Comparison of ENCODE assay signal across 8 cellular contexts in the genomic region with DNA sequence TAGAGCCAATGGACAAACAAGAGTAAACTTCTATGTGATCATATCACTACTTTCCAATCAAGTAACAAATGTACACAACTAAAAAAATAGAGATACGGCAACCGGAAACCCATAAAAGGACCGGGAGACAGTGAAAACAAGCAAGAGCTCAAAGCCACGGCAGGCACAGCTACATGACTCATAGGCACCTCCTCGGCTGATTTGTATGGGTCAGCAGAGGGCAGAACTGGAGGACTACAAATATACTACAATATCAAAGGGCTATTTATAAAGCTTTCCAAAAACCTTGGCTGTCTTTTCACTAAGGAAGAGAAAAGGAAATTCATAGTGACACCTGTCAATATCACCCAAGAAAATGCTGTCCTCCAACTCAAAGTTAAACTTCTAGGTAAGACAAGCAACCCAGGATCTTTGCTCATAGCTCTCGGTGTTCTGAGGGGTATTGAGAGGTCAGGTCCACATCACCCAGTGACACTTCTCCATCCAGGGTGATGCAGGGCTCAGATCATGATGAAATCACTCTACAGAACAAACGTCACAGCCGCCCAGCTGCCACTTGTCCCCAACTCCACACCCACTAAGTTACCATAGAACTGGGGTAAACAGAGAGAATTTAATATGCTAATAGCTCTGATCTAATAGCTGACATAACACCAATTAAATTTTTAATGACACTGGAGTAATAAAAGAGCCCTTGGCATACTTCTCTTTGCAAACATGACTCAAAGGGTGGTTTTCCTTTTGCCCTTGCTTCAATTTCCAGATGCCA. TPM values are rescaled to one million over a fixed set of nuclear protein-coding genes. Genes with fewer than 3 reads are reported as not detected.
DNase-seq lines count a peak whose midpoint lies in the region; ATAC-seq and TF ChIP-seq lines count a peak whose summit lies in the region.

No MANE protein-coding gene starts in this region.

- DNase-seq in Ammon's horn (ENCODE audit: low spot score) (peak; percentile 81), HT-29 (ENCODE audit: low spot score) (peak; percentile 96), T-helper 17 cell (no peak), fibroblast of gingiva (ENCODE audit: low read depth) (peak; percentile 73), KBM-7 (no peak)

- ATAC-seq in T-helper 17 cell (peak; percentile 80), HG02642 (IDR thresholded peaks at IDR 0.05; ENCODE audit: poor library complexity, unreplicated experiment) (no peak), GM19397 (IDR thresholded peaks at IDR 0.05; ENCODE audit: unreplicated experiment) (no peak)

- H3K9me3 Mint-ChIP-seq in nephron: peaks cover 3% of the 10 kb centered on the region

- no peaks in the 10 kb centered on the region for H3K27me3 Mint-ChIP-seq in T-helper 17 cell
- H3K27me3 Mint-ChIP-seq in nephron (ENCODE audit: low read depth): no peaks in the 10 kb centered on the region

- H3K36me3 Mint-ChIP-seq in T-helper 17 cell (ENCODE audit: low read depth) (peaks cover 8% of the 10 kb centered on the region), nephron (ENCODE audit: low read depth) (peaks cover 45% of the 10 kb centered on the region)

- H3K4me1 Mint-ChIP-seq in T-helper 17 cell: peaks cover 57% of the 10 kb centered on the region
- H3K4me1 Mint-ChIP-seq in nephron: peaks cover 7% of the 10 kb centered on the region

- TF ChIP-seq CTCF in nephron (IDR thresholded peaks at IDR 0.05; ENCODE audit: unreplicated experiment in 3 of 3): no peak

- peak overlapping the region; percentile 82 for H3K27ac Mint-ChIP-seq in T-helper 17 cell
- H3K27ac Mint-ChIP-seq in nephron: peak overlapping the region in 2 of 3 experiments; percentile 12 to 22

- H3K4me3 Mint-ChIP-seq in T-helper 17 cell (peak overlapping the region; percentile 70), nephron (no peak overlapping the region)

- no peaks in the 10 kb centered on the region for H3K9me3 ChIP-seq in T-helper 17 cell (ENCODE audit: control insufficient read depth, low read length, poor library complexity, severe bottlenecking)

- in situ Hi-C loops in KBM-7 (cut with MboI; ENCODE audit: low pct_unique_long_range_greater_than_20kb, low sequenced_read_pairs): no loop called here

RNA-seq across cellular contexts. Expression of a gene that starts 41.3 kb away (rescaled TPM):
- 60.7 and 61.2 TPM in 2 replicates for total RNA-seq in HT-29 (2014; rRNA removed; shearing (Covaris generic))
- total RNA-seq in T-helper 17 cell: 10 to 100 TPM; 33.4 to 35.2 TPM

Comparison
In these comparisons a context has a peak if more than half of its experiments do, and no peak if none do; other contexts are left out.
1. DNase-seq: peak in Ammon's horn (single experiment), HT-29 (single experiment) and fibroblast of gingiva (single experiment); none in T-helper 17 cell (0 of 3) and KBM-7 (single experiment).